Comparison of ENCODE assay signal across 8 cellular contexts in the genomic region with DNA sequence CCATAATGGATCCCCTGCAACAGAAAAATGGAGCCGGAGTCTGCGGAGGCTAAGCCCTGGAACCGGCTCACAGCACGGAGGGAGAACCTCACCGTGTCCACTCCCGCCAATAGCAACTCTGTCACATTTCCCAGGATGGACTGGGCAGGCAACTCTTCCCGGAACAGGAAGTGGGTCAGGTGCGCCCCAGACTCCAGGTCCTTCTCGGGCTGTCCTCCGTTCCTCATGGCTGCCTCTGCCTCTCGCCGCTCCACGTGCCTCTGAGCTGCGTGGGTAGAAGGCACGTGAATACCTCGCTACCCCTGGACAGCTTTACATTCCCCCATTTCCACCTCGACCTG. TPM values are rescaled to one million over a fixed set of nuclear protein-coding genes. Genes with fewer than 3 reads are reported as not detected.
A peak's percentile ranks its signal among the peaks of the same experiment; 100 is the strongest.
DNase-seq lines count a peak whose midpoint lies in the region; ATAC-seq and TF ChIP-seq lines count a peak whose summit lies in the region.

No MANE protein-coding gene starts in this region.

- H3K27ac Mint-ChIP-seq in T-helper 2 cell treated with Interferon-gamma antibody and Interleukin-4, amounts not matched to agents 5 μg/mL and 100 μg/mL, for 36 hours, result peak overlapping the region; percentile 29

- peaks cover 14% of the 10 kb centered on the region for H3K27me3 Mint-ChIP-seq in T-helper 2 cell treated with Interferon-gamma antibody and Interleukin-4, amounts not matched to agents 5 μg/mL and 100 μg/mL, for 36 hours (ENCODE audit: low read depth)

- ATAC-seq in HG02678 (IDR thresholded peaks at IDR 0.05; ENCODE audit: unreplicated experiment) (no peak), HG03521 (IDR thresholded peaks at IDR 0.05; ENCODE audit: unreplicated experiment) (no peak)

- H3K36me3 ChIP-seq in stomach, result peaks cover 0 to 17% (median 15%) of the 10 kb centered on the region in 4 donors

- no peak overlapping the region for H3K27ac ChIP-seq in stomach

- H3K4me3 Mint-ChIP-seq in T-helper 2 cell treated with Interferon-gamma antibody and Interleukin-4, amounts not matched to agents 5 μg/mL and 100 μg/mL, for 36 hours, result peak overlapping the region; percentile 85

- H3K27me3 ChIP-seq in stomach, result peaks cover 10 to 72% (median 39%) of the 10 kb centered on the region in 3 donors

- H3K4me3 ChIP-seq in iPS-18c (ENCODE audit: insufficient read depth, low read depth, low read length), result peak overlapping the region; percentile 47
- H3K4me3 ChIP-seq in stomach, result peak overlapping the region; percentile 42 to 65 (median 45)

- no peaks in the 10 kb centered on the region for H3K9me3 Mint-ChIP-seq in T-helper 2 cell treated with Interferon-gamma antibody and Interleukin-4, amounts not matched to agents 5 μg/mL and 100 μg/mL, for 36 hours

- intact Hi-C loops in stomach (cut with DNase I; ENCODE audit: low total_unique reads), result no loop called here

- H3K9me3 ChIP-seq in iPS-18c (ENCODE audit: control insufficient read depth, insufficient read depth, low read length) (no peaks in the 10 kb centered on the region), stomach (no peaks in the 10 kb centered on the region)

- peaks cover 14% of the 10 kb centered on the region for H3K4me1 Mint-ChIP-seq in T-helper 2 cell treated with Interferon-gamma antibody and Interleukin-4, amounts not matched to agents 5 μg/mL and 100 μg/mL, for 36 hours (ENCODE audit: low read depth)

- 11 to 19% (median 16%) methylated on average over 12 to 17 of the region's 17 CpGs for WGBS in stomach, 5 donors

- peaks cover 4% of the 10 kb centered on the region for H3K36me3 Mint-ChIP-seq in T-helper 2 cell treated with Interferon-gamma antibody and Interleukin-4, amounts not matched to agents 5 μg/mL and 100 μg/mL, for 36 hours (ENCODE audit: low read depth)

- H3K4me1 ChIP-seq in stomach, result peaks cover 28 to 35% (median 32%) of the 10 kb centered on the region in 4 donors

- DNase-seq in stimulated activated naive CD4-positive, alpha-beta T cell treated with Interleukin-2 at 50 U/mL for 16 hours (lab: John Stamatoyannopoulos, UW), result peak; percentile 39
- no peak for DNase-seq in stimulated activated naive CD4-positive, alpha-beta T cell (lab: John Stamatoyannopoulos, UW)
- no peak for DNase-seq in T-helper 2 cell treated with Interferon-gamma antibody and Interleukin-4, amounts not matched to agents 5 μg/mL and 100 μg/mL, for 36 hours (ENCODE audit: low spot score)
- DNase-seq in stomach (no peak), NCI-H2171 treated with DMSO at 0.1 percent for 48 hours (lab: John Stamatoyannopoulos, UW) (no peak)

- TF ChIP-seq EP300 in stomach (IDR thresholded peaks at IDR 0.05), result no peak

- TF ChIP-seq POLR2A in stomach (IDR thresholded peaks at IDR 0.05), result no peak

- no peak for TF ChIP-seq CTCF in stomach (IDR thresholded peaks at IDR 0.05)

RNA-seq across cellular contexts. Expression of gene CYP27B1, which starts 2.2 kb away (rescaled TPM):
- 1 to 10 TPM in 4 of 5 donors, not detected in 1; 1.0 to 3.1 (median 1.8) TPM for total RNA-seq in stomach
- 1 to 10 TPM in 1 of 3 donors, under 1 TPM in 2; 0.56 to 1.4 (median 0.73) TPM for polyA plus RNA-seq in stomach

RNA-seq across cellular contexts. Expression of gene METTL1, which starts 7.3 kb away (rescaled TPM):
- 10 to 100 TPM in 3 of 5 donors, 1 to 10 TPM in 2; 4.4 to 37.9 (median 13.2) TPM for total RNA-seq in stomach
- 10 to 100 TPM; 13.7 to 24.7 (median 20.2) TPM for polyA plus RNA-seq in stomach

RNA-seq across cellular contexts. Expression of gene EEF1AKMT3, which starts 7.8 kb away (rescaled TPM):
- 10 to 100 TPM in 4 of 5 donors, 1 to 10 TPM in 1; 4.0 to 61.4 (median 16.4) TPM for total RNA-seq in stomach
- polyA plus RNA-seq in stomach, result 1 to 10 TPM; 3.3 to 5.2 (median 3.5) TPM

RNA-seq across cellular contexts. Expression of gene MARCHF9, which starts 9.7 kb away (rescaled TPM):
- total RNA-seq in stomach, result 10 to 100 TPM in 1 of 5 donors, 1 to 10 TPM in 4; 1.0 to 14.7 (median 8.7) TPM
- polyA plus RNA-seq in stomach, result 10 to 100 TPM in 2 of 3 donors, 1 to 10 TPM in 1; 7.0 to 16.0 (median 14.7) TPM

RNA-seq across cellular contexts. Expression of gene CDK4, which starts 12.5 kb away (rescaled TPM):
- total RNA-seq in stomach, result 100 to 1,000 TPM in 2 of 5 donors, 10 to 100 TPM in 3; 26.3 to 113 (median 39.1) TPM
- polyA plus RNA-seq in stomach, result 10 to 100 TPM; 43.7 to 70.7 (median 57.3) TPM
